ENCODE assay signal across 25 cellular contexts in genomic region chr11:44952082-44952481, GRCh38. TPM values are rescaled to one million over a fixed set of nuclear protein-coding genes. Genes with fewer than 3 reads are reported as not detected.
DNase-seq lines count a peak whose midpoint lies in the region; ATAC-seq and TF ChIP-seq lines count a peak whose summit lies in the region.
"Had no signal": no experiment of that assay in that cellular context is flagged by ENCODE, and none has a peak within 500 bp of the region (broad histone marks: within the 10 kb centered on the region; RNA-seq: fewer than 3 reads in every experiment).

No MANE protein-coding gene starts in this region.

- H3K4me3 Mint-ChIP-seq in CD4-positive, alpha-beta memory T cell: peak overlapping the region in 5 of 8 donors; percentile 53 to 79 (median 62)
- no peak overlapping the region for H3K4me3 Mint-ChIP-seq in Calu3 (ENCODE audit: low read depth, unreplicated experiment)
- H3K4me3 Mint-ChIP-seq in chondrocyte (ENCODE audit: unreplicated experiment): no peak overlapping the region

- ATAC-seq in Panc1: no peak
- ATAC-seq in left colon: peak; percentile 55
- ATAC-seq: stimulated activated naive CD8-positive, alpha-beta T cell treated with anti-CD3 and anti-CD28 coated beads, Interleukin-15, Interleukin-2, amounts not matched to agents 100 U/mL and 50 U/mL, for 24 hours had no signal

- no peaks in the 10 kb centered on the region for H3K9me3 ChIP-seq in CD4-positive, alpha-beta memory T cell (ENCODE audit: control insufficient read depth in 1 of 2, low read length in 2 of 2)
- no peaks in the 10 kb centered on the region for H3K9me3 ChIP-seq in Panc1 (ENCODE audit: control insufficient read depth, insufficient read depth, low read depth, low read length)
- no peaks in the 10 kb centered on the region for H3K9me3 ChIP-seq in neutrophil
- H3K9me3 ChIP-seq: MG63, prostate gland had no signal

- intact Hi-C loops in CD4-positive, alpha-beta memory T cell (cut with micrococcal nuclease): loop anchor here (5.0 kb wide), 2 partner anchors 125 to 150 kb away; no protein-coding TSS in a partner anchor
- intact Hi-C loops in Panc1 (cut with micrococcal nuclease; ENCODE audit: unreplicated experiment): no loop called here
- intact Hi-C loops in left colon (cut with DNase I, micrococcal nuclease): no loop called here
- intact Hi-C loops in Calu3 (cut with micrococcal nuclease; ENCODE audit: unreplicated experiment): loop anchor here (10.0 kb wide), 1 partner anchor 93 kb away; no protein-coding TSS in a partner anchor

- H3K4me1 Mint-ChIP-seq in CD4-positive, alpha-beta memory T cell: peaks cover 0 to 14% (median 3%) of the 10 kb centered on the region in 4 donors
- H3K4me1 Mint-ChIP-seq in Calu3 (ENCODE audit: low read depth, unreplicated experiment) (peaks cover 15% of the 10 kb centered on the region), chondrocyte (ENCODE audit: low read depth) (peaks cover 31% of the 10 kb centered on the region)

- H3K27me3 ChIP-seq in CD4-positive, alpha-beta memory T cell (ENCODE audit: insufficient read depth, low read length): no peaks in the 10 kb centered on the region
- H3K27me3 ChIP-seq in Panc1 (ENCODE audit: control insufficient read depth, insufficient read depth, low read length) (no peaks in the 10 kb centered on the region), neutrophil (no peaks in the 10 kb centered on the region)
- H3K27me3 ChIP-seq: MG63 had no signal

- no peaks in the 10 kb centered on the region for H3K36me3 ChIP-seq in CD4-positive, alpha-beta memory T cell (ENCODE audit: insufficient read depth, low read length)
- H3K36me3 ChIP-seq in Panc1 (ENCODE audit: control insufficient read depth, insufficient read depth, low read length) (no peaks in the 10 kb centered on the region; the same call in 1 of the 2 replicates), neutrophil (peaks cover 7% of the 10 kb centered on the region)
- H3K36me3 ChIP-seq: prostate gland had no signal

- CTCF ChIA-PET in CD4-positive, alpha-beta memory T cell (lab: Charles Lee; ENCODE audit: partially characterized antibody): interaction anchor here (1.5 kb wide), 2 partner anchors 13 to 26 kb away, joined by 3 to 5 read pairs; no protein-coding TSS in a partner anchor
- CTCF ChIA-PET in Panc1 (lab: Charles Lee): interaction anchor here (0.6 kb wide), 1 partner anchor 108 kb away, joined by 3 read pairs; no protein-coding TSS in a partner anchor
- CTCF ChIA-PET in Calu3 (lab: Charles Lee): no interaction called here

- H3K27ac Mint-ChIP-seq in CD4-positive, alpha-beta memory T cell: peak overlapping the region in 1 of 7 donors; percentile 31
- H3K27ac Mint-ChIP-seq in Calu3 (ENCODE audit: unreplicated experiment): no peak overlapping the region
- no peak overlapping the region for H3K27ac Mint-ChIP-seq in chondrocyte (ENCODE audit: unreplicated experiment)

- H3K9me3 Mint-ChIP-seq in CD4-positive, alpha-beta memory T cell: no peaks in the 10 kb centered on the region
- H3K9me3 Mint-ChIP-seq in Calu3 (ENCODE audit: low read depth, unreplicated experiment): no peaks in the 10 kb centered on the region
- H3K9me3 Mint-ChIP-seq in chondrocyte (ENCODE audit: low read depth): no peaks in the 10 kb centered on the region
- H3K9me3 Mint-ChIP-seq: naive B cell had no signal

- H3K27me3 Mint-ChIP-seq in CD4-positive, alpha-beta memory T cell: no peaks in the 10 kb centered on the region
- H3K27me3 Mint-ChIP-seq in Calu3 (ENCODE audit: unreplicated experiment) (peaks cover 20% of the 10 kb centered on the region), chondrocyte (ENCODE audit: low read depth) (peaks cover 4% of the 10 kb centered on the region)
- H3K27me3 Mint-ChIP-seq: naive B cell had no signal

- BruUV-seq in Panc1 (replicated peaks; lab: Mats Ljungman, UMichigan): no TSS peak
- BruUV-seq in Calu3 (replicated peaks; lab: Mats Ljungman, UMichigan): no TSS peak

- no peak overlapping the region for H3K27ac ChIP-seq in CD4-positive, alpha-beta memory T cell (ENCODE audit: low read depth, low read length)
- H3K27ac ChIP-seq in Panc1 (ENCODE audit: low read length) (0 out of 2 replicates have a peak overlapping the region, but pooled peaks have one; percentile 18), neutrophil (peak overlapping the region; percentile 94)

- peaks cover 3% of the 10 kb centered on the region for H3K4me1 ChIP-seq in CD4-positive, alpha-beta memory T cell (ENCODE audit: insufficient read depth, low read length)
- H3K4me1 ChIP-seq in Panc1 (ENCODE audit: control insufficient read depth, insufficient read depth, low read length) (peaks cover 35% of the 10 kb centered on the region), neutrophil (ENCODE audit: control insufficient read depth in 1 of 2, insufficient read depth in 1 of 2, low read depth in 1 of 2, low read length in 1 of 2) (peaks cover 87 to 92% of the 10 kb centered on the region in 2 experiments)

- DNase-seq in CD4-positive, alpha-beta memory T cell: peak in 1 of 5 donors; percentile 9
- DNase-seq in Panc1 (ENCODE audit: low read depth, low spot score) (no peak), left colon (peak; percentile 44 to 77), NCI-H2196 (lab: John Stamatoyannopoulos, UW; ENCODE audit: unreplicated experiment) (no peak), NCI-H524 treated with DMSO at 0.1 percent for 48 hours (lab: John Stamatoyannopoulos, UW) (no peak), Calu3 (no peak), chondrocyte (ENCODE audit: low spot score) (no peak)
- DNase-seq: activated CD8-positive, alpha-beta memory T cell treated with anti-CD3 and anti-CD28 coated beads, Interleukin-2, amount 50 U/mL, for 48 hours; AML-193; amniotic stem cell; erythroblast; foreskin melanocyte; hypothalamus; MG63; naive B cell; NCI-H1436; OCI-M1; SHP77; stimulated activated CD4-positive, alpha-beta T cell treated with anti-CD3 and anti-CD28 coated beads, Interleukin-2, amount 100 ng/mL, for 48 hours; stimulated activated naive CD8-positive, alpha-beta T cell treated with anti-CD3 and anti-CD28 coated beads, Interleukin-15, Interleukin-2, amounts not matched to agents 100 U/mL and 50 U/mL, for 24 hours; SW 1271 had no signal

- POLR2A ChIA-PET in CD4-positive, alpha-beta memory T cell (lab: Charles Lee; ENCODE audit: partially characterized antibody): no interaction called here
- POLR2A ChIA-PET in Panc1 (lab: Charles Lee): interaction anchor here (0.5 to 0.7 kb wide), 2 partner anchors 126 to 1579 kb away, joined by 3 to 4 read pairs; no protein-coding TSS in a partner anchor

- in situ Hi-C loops in Panc1 (cut with HindIII; ENCODE audit: low pct_unique_long_range_greater_than_20kb, low sequenced_read_pairs): no loop called here

- H3K4me3 ChIP-seq in CD4-positive, alpha-beta memory T cell (ENCODE audit: low read length in 2 of 2): no peak overlapping the region
- H3K4me3 ChIP-seq in Panc1 (ENCODE audit: low read depth in 2 of 2, low read length in 2 of 2) (no peak overlapping the region), neutrophil (ENCODE audit: low read depth in 1 of 2, low read length in 1 of 2) (no peak overlapping the region)
- H3K4me3 ChIP-seq: lung, prostate gland, skin epidermis had no signal

- H3K36me3 Mint-ChIP-seq in CD4-positive, alpha-beta memory T cell: no peaks in the 10 kb centered on the region
- H3K36me3 Mint-ChIP-seq in Calu3 (ENCODE audit: insufficient read depth, unreplicated experiment) (peaks cover 11% of the 10 kb centered on the region), chondrocyte (ENCODE audit: low read depth) (no peaks in the 10 kb centered on the region)
- H3K36me3 Mint-ChIP-seq: naive B cell had no signal

- TF ChIP-seq CTCF in Panc1 (IDR thresholded peaks at IDR 0.05) (no peak), neutrophil (IDR thresholded peaks at IDR 0.05) (no peak), Calu3 (IDR thresholded peaks at IDR 0.05; ENCODE audit: unreplicated experiment) (no peak), chondrocyte (IDR thresholded peaks at IDR 0.05) (no peak)

RNA-seq across cellular contexts. Expression of gene TP53I11, which starts 1.4 kb away (rescaled TPM):
- total RNA-seq in CD4-positive, alpha-beta memory T cell: 1 to 10 TPM; 4.0 to 7.0 TPM
- 1 to 10 TPM; 1.1 to 6.2 TPM for polyA plus RNA-seq in CD4-positive, alpha-beta memory T cell
- total RNA-seq in Panc1 (2021; ENCODE audit: unreplicated experiment) (132 TPM), left colon (10 to 100 TPM; 69.8 to 91.7 TPM), Calu3 (2022) (27.8 and 69.5 TPM in 2 replicates), chondrocyte (50.1 to 97.5 TPM (median 96.9 TPM) in 3 replicates)
- 179 TPM for polyA plus RNA-seq in Panc1 (2012; ENCODE audit: insufficient read length)

Comparison
In these comparisons a context has a peak if more than half of its experiments do, and no peak if none do; other contexts are left out.
1. DNase-seq: peak in left colon (2 of 2); none in Panc1 (single experiment), NCI-H2196 (single experiment), NCI-H524 treated with DMSO at 0.1 percent for 48 hours (single experiment), Calu3 (single experiment) and chondrocyte (single experiment).
2. H3K4me3 Mint-ChIP-seq: peak in CD4-positive, alpha-beta memory T cell (5 of 8); none in Calu3 (single experiment) and chondrocyte (single experiment).
3. intact Hi-C loops: an anchor here in CD4-positive, alpha-beta memory T cell (5.0 kb wide) and Calu3 (10.0 kb wide); none called in Panc1 and left colon.